31 cellular contexts compared by ENCODE assay signal in the genomic region with DNA sequence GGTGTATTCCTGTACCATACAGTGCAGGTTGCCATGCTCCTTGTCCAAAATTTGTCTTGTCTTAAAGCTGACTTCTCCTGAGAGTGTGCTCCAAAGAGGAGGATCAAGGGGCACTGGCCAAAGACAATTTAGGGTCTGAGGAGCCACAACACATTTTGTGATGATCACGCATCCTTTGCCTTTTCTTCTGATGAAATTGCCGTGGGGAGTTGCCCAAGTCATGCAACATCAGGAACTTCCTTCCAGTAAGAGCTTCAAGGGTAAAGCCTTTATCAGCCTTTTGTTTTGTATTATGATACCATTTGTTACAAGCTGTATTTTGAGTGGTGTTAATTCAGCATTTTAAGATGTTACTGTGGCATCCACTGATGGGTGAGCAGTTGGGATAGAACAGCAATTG.
"Had no signal": no experiment of that assay in that cellular context is flagged by ENCODE, and none has a peak within 500 bp of the region (broad histone marks: within the 10 kb centered on the region; RNA-seq: fewer than 3 reads in every experiment).

No MANE protein-coding gene starts in this region.

- H3K9me3 Mint-ChIP-seq: naive thymus-derived CD8-positive, alpha-beta T cell; natural killer cell treated with Interleukin-12 subunit alpha and Interleukin-12 subunit beta and Interleukin-15 and Interleukin-18, amount 100 ng/mL, for 72 hours; neural crest cell; stimulated activated naive CD8-positive, alpha-beta T cell treated with anti-CD3 and anti-CD28 coated beads, Interleukin-15, amount 100 ng/mL, for 72 hours; type B pancreatic cell had no signal

- H3K4me1 Mint-ChIP-seq: naive thymus-derived CD8-positive, alpha-beta T cell; nephron progenitor cell; stimulated activated memory B cell treated with anti-CD40 and anti-IgM and Interleukin-4, amounts not matched to agents 10 μg/mL and 1 μg/mL and 100 μg/mL, for 72 hours had no signal

- H3K36me3 Mint-ChIP-seq: naive thymus-derived CD8-positive, alpha-beta T cell; natural killer cell treated with Interleukin-12 subunit alpha and Interleukin-12 subunit beta and Interleukin-15 and Interleukin-18, amount 100 ng/mL, for 72 hours; stimulated activated memory B cell treated with anti-CD40 and anti-IgM and Interleukin-4, amounts not matched to agents 10 μg/mL and 1 μg/mL and 100 μg/mL, for 72 hours; type B pancreatic cell had no signal

- H3K4me2 ChIP-seq: smooth muscle cell had no signal

- DNase-seq: naive thymus-derived CD8-positive, alpha-beta T cell; nephron progenitor cell; nucleus accumbens; pancreas; psoas muscle; right cardiac atrium; spleen; stimulated activated CD4-positive, alpha-beta T cell treated with anti-CD3 and anti-CD28 coated beads, Interleukin-12 subunit alpha, Interleukin-12 subunit beta, amount 100 ng/mL, for 4 hours; stimulated activated CD4-positive, alpha-beta T cell treated with anti-CD3 and anti-CD28 coated beads, Interleukin-1b, Interleukin-23, amount 100 ng/mL, for 48 hours; stimulated activated CD4-positive, alpha-beta T cell treated with anti-CD3 and anti-CD28 coated beads, Interleukin-4, amount 100 ng/mL, for 1 hour; stimulated activated CD4-positive, alpha-beta T cell treated with anti-CD3 and anti-CD28 coated beads, Interleukin-4, amount 100 ng/mL, for 4 hours; stimulated activated CD8-positive, alpha-beta memory T cell treated with anti-CD3 and anti-CD28 coated beads, Interleukin-4, amount 100 ng/mL, for 48 hours; stimulated activated naive CD4-positive, alpha-beta T cell; stimulated activated naive CD8-positive, alpha-beta T cell treated with anti-CD3 and anti-CD28 coated beads, Interleukin-15, amount 100 ng/mL, for 72 hours; stimulated activated naive CD8-positive, alpha-beta T cell treated with anti-CD3 and anti-CD28 coated beads, Interleukin-15, Interleukin-2, amounts not matched to agents 100 U/mL and 50 U/mL, for 24 hours; substantia nigra; testis; tibial artery; transverse colon; upper lobe of right lung had no signal

- ATAC-seq: naive thymus-derived CD8-positive, alpha-beta T cell; natural killer cell treated with Interleukin-12 subunit alpha and Interleukin-12 subunit beta and Interleukin-15 and Interleukin-18, amount 100 ng/mL, for 72 hours; pancreas; psoas muscle; right cardiac atrium; sciatic nerve; stimulated activated memory B cell treated with anti-CD40 and anti-IgM and Interleukin-4, amounts not matched to agents 10 μg/mL and 1 μg/mL and 100 μg/mL, for 72 hours; stimulated activated naive CD8-positive, alpha-beta T cell treated with anti-CD3 and anti-CD28 coated beads, Interleukin-15, amount 100 ng/mL, for 72 hours; stimulated activated naive CD8-positive, alpha-beta T cell treated with anti-CD3 and anti-CD28 coated beads, Interleukin-15, Interleukin-2, amounts not matched to agents 100 U/mL and 50 U/mL, for 24 hours; upper lobe of right lung had no signal

- H3K36me3 ChIP-seq: neutrophil, pancreas, spleen, suprapubic skin, tibial artery, transverse colon, upper lobe of right lung, vagina had no signal

- H3K27ac ChIP-seq: neutrophil, pancreas, psoas muscle, skin epidermis, spleen, suprapubic skin, testis, tibial artery, transverse colon, upper lobe of right lung, vagina had no signal

- H3K9me3 ChIP-seq: neutrophil, pancreas, psoas muscle, suprapubic skin, testis, transverse colon, upper lobe of right lung, vagina had no signal

- H3K27me3 ChIP-seq: testis, transverse colon, vagina had no signal

- H3K27ac Mint-ChIP-seq: naive thymus-derived CD8-positive, alpha-beta T cell; natural killer cell treated with Interleukin-12 subunit alpha and Interleukin-12 subunit beta and Interleukin-15 and Interleukin-18, amount 100 ng/mL, for 72 hours; nephron progenitor cell; progenitor cell of endocrine pancreas; stimulated activated memory B cell treated with anti-CD40 and anti-IgM and Interleukin-4, amounts not matched to agents 10 μg/mL and 1 μg/mL and 100 μg/mL, for 72 hours; stimulated activated naive CD8-positive, alpha-beta T cell treated with anti-CD3 and anti-CD28 coated beads, Interleukin-15, amount 100 ng/mL, for 72 hours; type B pancreatic cell had no signal

- H3K4me3 Mint-ChIP-seq: naive thymus-derived CD8-positive, alpha-beta T cell; natural killer cell treated with Interleukin-12 subunit alpha and Interleukin-12 subunit beta and Interleukin-15 and Interleukin-18, amount 100 ng/mL, for 72 hours; nephron progenitor cell; neural crest cell; stimulated activated memory B cell treated with anti-CD40 and anti-IgM and Interleukin-4, amounts not matched to agents 10 μg/mL and 1 μg/mL and 100 μg/mL, for 72 hours; stimulated activated naive CD8-positive, alpha-beta T cell treated with anti-CD3 and anti-CD28 coated beads, Interleukin-15, amount 100 ng/mL, for 72 hours; type B pancreatic cell had no signal

- H3K4me3 ChIP-seq: pancreas, psoas muscle, skin epidermis, smooth muscle cell, spleen, suprapubic skin, testis, tibial artery, transverse colon, upper lobe of right lung, vagina had no signal

- H3K4me1 ChIP-seq: pancreas, psoas muscle, spleen, suprapubic skin, testis, tibial artery, transverse colon, upper lobe of right lung, vagina had no signal
